17 cellular contexts compared by ENCODE assay signal in genomic region chr6:12196326-12196936, GRCh38.
DNase-seq lines count a peak whose midpoint lies in the region; FAIRE-seq and TF ChIP-seq lines count a peak whose summit lies in the region.
"Had no signal": no experiment of that assay in that cellular context is flagged by ENCODE, and none has a peak within 500 bp of the region (broad histone marks: within the 10 kb centered on the region; RNA-seq: fewer than 3 reads in every experiment).

No MANE protein-coding gene starts in this region.

- no peaks in the 10 kb centered on the region for H3K36me3 ChIP-seq in astrocyte (ENCODE audit: insufficient read depth, low read length)
- H3K36me3 ChIP-seq: tibial artery had no signal

- no peak for TF ChIP-seq CTCF in AG04450 (IDR thresholded peaks at IDR 0.05; ENCODE audit: low read depth, low read length)
- no peak for TF ChIP-seq CTCF in astrocyte (IDR thresholded peaks at IDR 0.05; ENCODE audit: insufficient read depth, low read depth, low read length)

- peak overlapping the region; percentile 28 for H2AFZ ChIP-seq in astrocyte (ENCODE audit: low read depth, low read length)

- CTCF ChIA-PET in AG04450 (lab: Charles Lee) = interaction anchor here (0.9 kb wide), 1 partner anchor 409 kb away, joined by 3 read pairs; no protein-coding TSS in a partner anchor

- POLR2A ChIA-PET in AG04450 (lab: Yijun Ruan, JAX) = interaction anchor here (0.6 kb wide), 1 partner anchor 1153 kb away, joined by 3 read pairs; no protein-coding TSS in a partner anchor

- no peaks in the 10 kb centered on the region for H3K27me3 ChIP-seq in AG04450 (ENCODE audit: control insufficient read depth, insufficient read depth, low read length)
- H3K27me3 ChIP-seq in astrocyte (ENCODE audit: insufficient read depth, low read length) = no peaks in the 10 kb centered on the region
- H3K27me3 ChIP-seq: tibial artery had no signal

- no peaks in the 10 kb centered on the region for H3K9me3 Mint-ChIP-seq in astrocyte (ENCODE audit: unreplicated experiment)
- no peaks in the 10 kb centered on the region for H3K9me3 Mint-ChIP-seq in immature natural killer cell

- H3K36me3 Mint-ChIP-seq in astrocyte (ENCODE audit: low read depth, unreplicated experiment) (no peaks in the 10 kb centered on the region), immature natural killer cell (no peaks in the 10 kb centered on the region)
- H3K36me3 Mint-ChIP-seq: activated CD8-positive, alpha-beta memory T cell treated with anti-CD3 and anti-CD28 coated beads, Interleukin-2, amount 10 ng/mL, durations not matched to agents 7 days and 5 days had no signal

- H3K27me3 Mint-ChIP-seq in astrocyte (ENCODE audit: low read depth, unreplicated experiment) = peaks cover 2% of the 10 kb centered on the region
- H3K27me3 Mint-ChIP-seq in immature natural killer cell (ENCODE audit: low read depth in 3 of 3) = peaks cover 0 to 3% (median 2%) of the 10 kb centered on the region in 3 donors

- H3K79me2 ChIP-seq in astrocyte (ENCODE audit: insufficient read depth, low read length) = no peaks in the 10 kb centered on the region

- H3K4me3 Mint-ChIP-seq in astrocyte (ENCODE audit: unreplicated experiment) (no peak overlapping the region), immature natural killer cell (no peak overlapping the region)
- H3K4me3 Mint-ChIP-seq: activated CD8-positive, alpha-beta memory T cell treated with anti-CD3 and anti-CD28 coated beads, Interleukin-2, amount 10 ng/mL, durations not matched to agents 7 days and 5 days had no signal

- H3K27ac Mint-ChIP-seq in astrocyte (ENCODE audit: unreplicated experiment) (no peak overlapping the region), immature natural killer cell (no peak overlapping the region)
- H3K27ac Mint-ChIP-seq: activated CD8-positive, alpha-beta memory T cell treated with anti-CD3 and anti-CD28 coated beads, Interleukin-2, amount 10 ng/mL, durations not matched to agents 7 days and 5 days had no signal

- H3K4me2 ChIP-seq in astrocyte (ENCODE audit: low read length) = peak overlapping the region; percentile 11

- H3K9me3 ChIP-seq in AG04450 (ENCODE audit: control insufficient read depth, insufficient read depth, low read length) (no peaks in the 10 kb centered on the region), astrocyte (ENCODE audit: insufficient read depth, low read depth, low read length) (no peaks in the 10 kb centered on the region)
- H3K9me3 ChIP-seq: mucosa of descending colon, tibial artery had no signal

- H4K20me1 ChIP-seq in astrocyte (ENCODE audit: insufficient read depth, low read length) = no peaks in the 10 kb centered on the region

- DNase-seq in AG04450 (ENCODE audit: low read depth, low spot score) = peak; percentile 32
- peak; percentile 80 for DNase-seq in HT1080 (ENCODE audit: low read depth)
- peak; percentile 83 for DNase-seq in astrocyte (ENCODE audit: low read depth)
- DNase-seq in glomerular visceral epithelial cell (ENCODE audit: extremely low spot score) = peak; percentile 70
- DNase-seq in immature natural killer cell = no peak
- DNase-seq in SIG-M5 treated with dmso at 0.1 percent for 504 hours (lab: John Stamatoyannopoulos, UW; ENCODE audit: unreplicated experiment) = no peak
- DNase-seq in CD1c-positive myeloid dendritic cell (ENCODE audit: extremely low spot score) = no peak
- DNase-seq in NCI-H2196 (lab: John Stamatoyannopoulos, UW; ENCODE audit: unreplicated experiment) = no peak
- DNase-seq: activated CD8-positive, alpha-beta memory T cell treated with anti-CD3 and anti-CD28 coated beads, Interleukin-2, amount 10 ng/mL, durations not matched to agents 7 days and 5 days; activated naive CD4-positive, alpha-beta T cell; erythroblast; mucosa of descending colon; NCI-H2081; stimulated activated CD4-positive, alpha-beta T cell treated with anti-CD3 and anti-CD28 coated beads, Interleukin-1b, Interleukin-23, amount 100 ng/mL, for 48 hours; stimulated activated CD8-positive, alpha-beta memory T cell treated with anti-CD3 and anti-CD28 coated beads, Interleukin-4, amount 100 ng/mL, for 48 hours; tibial artery had no signal

- H3K4me1 Mint-ChIP-seq in astrocyte (ENCODE audit: low read depth, unreplicated experiment) (peaks cover 6% of the 10 kb centered on the region), immature natural killer cell (no peaks in the 10 kb centered on the region)
- H3K4me1 Mint-ChIP-seq: activated CD8-positive, alpha-beta memory T cell treated with anti-CD3 and anti-CD28 coated beads, Interleukin-2, amount 10 ng/mL, durations not matched to agents 7 days and 5 days had no signal

- H3K4me3 ChIP-seq in AG04450 (ENCODE audit: low read depth, low read length) (no peak overlapping the region), astrocyte (ENCODE audit: insufficient read depth, low read depth, low read length) (no peak overlapping the region)
- H3K4me3 ChIP-seq: GM12878, mucosa of descending colon, tibial artery had no signal

- H3K9ac ChIP-seq in astrocyte (ENCODE audit: low read length) = no peak overlapping the region

- peak; percentile 52 for FAIRE-seq in astrocyte (lab: Jason Lieb, UNC)
- FAIRE-seq: GM12878 had no signal

- peaks cover 8% of the 10 kb centered on the region for H3K4me1 ChIP-seq in astrocyte (ENCODE audit: insufficient read depth, low read length)

- H3K27ac ChIP-seq in AG04450 (ENCODE audit: low read depth, low read length) (no peak overlapping the region), astrocyte (ENCODE audit: low read depth, low read length) (peak overlapping the region; percentile 36)
- H3K27ac ChIP-seq: tibial artery had no signal

Comparison
In these comparisons a context has a peak if more than half of its experiments do, and no peak if none do; other contexts are left out.
1. DNase-seq: peak in AG04450 (single experiment), HT1080 (single experiment), astrocyte (single experiment) and glomerular visceral epithelial cell (single experiment); none in immature natural killer cell (0 of 3), SIG-M5 treated with dmso at 0.1 percent for 504 hours (single experiment), CD1c-positive myeloid dendritic cell (single experiment) and NCI-H2196 (single experiment).